In genomic region chr16:61587526-61587925, GRCh38 we compare ENCODE assay signal across 21 cellular contexts.
"Had no signal": no experiment of that assay in that cellular context is flagged by ENCODE, and none has a peak within 500 bp of the region (broad histone marks: within the 10 kb centered on the region; RNA-seq: fewer than 3 reads in every experiment).

No MANE protein-coding gene starts in this region.

- FAIRE-seq: urothelium cell line had no signal

- DNase-seq: stimulated activated CD4-positive, alpha-beta T cell treated with anti-CD3 and anti-CD28 coated beads, Interleukin-2, amount 100 ng/mL, for 48 hours; stimulated activated CD4-positive, alpha-beta T cell treated with anti-CD3 and anti-CD28 coated beads, Interleukin-4, amount 100 ng/mL, for 1 hour; stimulated activated CD4-positive, alpha-beta T cell treated with anti-CD3 and anti-CD28 coated beads, Interleukin-4, amount 100 ng/mL, for 24 hours; stimulated activated CD4-positive, alpha-beta T cell treated with anti-CD3 and anti-CD28 coated beads, Interleukin-4, amount 100 ng/mL, for 4 hours; stimulated activated CD8-positive, alpha-beta memory T cell treated with anti-CD3 and anti-CD28 coated beads, Interleukin-4, amount 100 ng/mL, for 48 hours; stimulated activated naive B cell treated with anti-CD40 and anti-IgM and Interleukin-4, amounts not matched to agents 10 μg/mL and 1 μg/mL and 100 μg/mL, for 72 hours; stimulated activated naive CD4-positive, alpha-beta T cell; stimulated activated naive CD4-positive, alpha-beta T cell treated with Interleukin-2 at 50 U/mL for 16 hours; stimulated activated naive CD8-positive, alpha-beta T cell treated with anti-CD3 and anti-CD28 coated beads, Interleukin-15, amount 100 ng/mL, for 72 hours; stimulated activated naive CD8-positive, alpha-beta T cell treated with anti-CD3 and anti-CD28 coated beads, Interleukin-15, Interleukin-2, amounts not matched to agents 100 U/mL and 50 U/mL, for 24 hours; stomach; substantia nigra; testis; thyroid gland; tibial artery; transverse colon; trophoblast cell; upper lobe of left lung; upper lobe of right lung; uterus had no signal
